Comparison of ENCODE assay signal across 2 cellular contexts in the genomic region with DNA sequence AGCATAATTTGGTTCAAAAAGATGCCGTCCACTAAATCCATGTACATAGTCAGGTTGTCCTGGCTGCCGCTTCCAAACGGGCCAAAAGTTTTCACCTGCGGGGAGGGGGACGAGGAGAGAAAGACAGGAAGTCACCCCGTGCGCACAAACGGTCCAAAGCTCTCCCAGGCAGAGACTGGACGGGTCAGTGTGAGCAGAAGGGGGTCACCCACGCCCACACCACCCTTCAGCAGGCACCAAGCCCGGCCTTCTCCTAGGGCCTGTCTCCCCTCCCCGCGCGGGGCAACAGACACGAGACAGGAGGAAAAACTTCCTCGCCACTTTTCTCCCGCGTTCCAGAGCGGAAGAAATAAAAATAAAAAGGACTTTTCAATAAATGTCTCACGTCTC.
TF ChIP-seq lines count a peak whose summit lies in the region.

No MANE protein-coding gene starts in this region.

TF ChIP-seq in HEK293, 187 proteins besides CTCF, POLR2A, EP300 and RAD21 (continued from another document):
- TF ChIP-seq, protein P1, sequence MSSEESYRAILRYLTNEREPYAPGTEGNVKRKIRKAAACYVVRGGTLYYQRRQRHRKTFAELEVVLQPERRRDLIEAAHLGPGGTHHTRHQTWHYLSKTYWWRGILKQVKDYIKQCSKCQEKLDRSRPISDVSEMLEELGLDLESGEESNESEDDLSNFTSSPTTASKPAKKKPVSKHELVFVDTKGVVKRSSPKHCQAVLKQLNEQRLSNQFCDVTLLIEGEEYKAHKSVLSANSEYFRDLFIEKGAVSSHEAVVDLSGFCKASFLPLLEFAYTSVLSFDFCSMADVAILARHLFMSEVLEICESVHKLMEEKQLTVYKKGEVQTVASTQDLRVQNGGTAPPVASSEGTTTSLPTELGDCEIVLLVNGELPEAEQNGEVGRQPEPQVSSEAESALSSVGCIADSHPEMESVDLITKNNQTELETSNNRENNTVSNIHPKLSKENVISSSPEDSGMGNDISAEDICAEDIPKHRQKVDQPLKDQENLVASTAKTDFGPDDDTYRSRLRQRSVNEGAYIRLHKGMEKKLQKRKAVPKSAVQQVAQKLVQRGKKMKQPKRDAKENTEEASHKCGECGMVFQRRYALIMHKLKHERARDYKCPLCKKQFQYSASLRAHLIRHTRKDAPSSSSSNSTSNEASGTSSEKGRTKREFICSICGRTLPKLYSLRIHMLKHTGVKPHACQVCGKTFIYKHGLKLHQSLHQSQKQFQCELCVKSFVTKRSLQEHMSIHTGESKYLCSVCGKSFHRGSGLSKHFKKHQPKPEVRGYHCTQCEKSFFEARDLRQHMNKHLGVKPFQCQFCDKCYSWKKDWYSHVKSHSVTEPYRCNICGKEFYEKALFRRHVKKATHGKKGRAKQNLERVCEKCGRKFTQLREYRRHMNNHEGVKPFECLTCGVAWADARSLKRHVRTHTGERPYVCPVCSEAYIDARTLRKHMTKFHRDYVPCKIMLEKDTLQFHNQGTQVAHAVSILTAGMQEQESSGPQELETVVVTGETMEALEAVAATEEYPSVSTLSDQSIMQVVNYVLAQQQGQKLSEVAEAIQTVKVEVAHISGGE (tag by site-specific recombination; conservative IDR thresholded peaks at IDR 0.05; ENCODE audit: low read depth): peak; percentile 37; the same call in 1 of the 2 replicates
- TF ChIP-seq, protein P2, sequence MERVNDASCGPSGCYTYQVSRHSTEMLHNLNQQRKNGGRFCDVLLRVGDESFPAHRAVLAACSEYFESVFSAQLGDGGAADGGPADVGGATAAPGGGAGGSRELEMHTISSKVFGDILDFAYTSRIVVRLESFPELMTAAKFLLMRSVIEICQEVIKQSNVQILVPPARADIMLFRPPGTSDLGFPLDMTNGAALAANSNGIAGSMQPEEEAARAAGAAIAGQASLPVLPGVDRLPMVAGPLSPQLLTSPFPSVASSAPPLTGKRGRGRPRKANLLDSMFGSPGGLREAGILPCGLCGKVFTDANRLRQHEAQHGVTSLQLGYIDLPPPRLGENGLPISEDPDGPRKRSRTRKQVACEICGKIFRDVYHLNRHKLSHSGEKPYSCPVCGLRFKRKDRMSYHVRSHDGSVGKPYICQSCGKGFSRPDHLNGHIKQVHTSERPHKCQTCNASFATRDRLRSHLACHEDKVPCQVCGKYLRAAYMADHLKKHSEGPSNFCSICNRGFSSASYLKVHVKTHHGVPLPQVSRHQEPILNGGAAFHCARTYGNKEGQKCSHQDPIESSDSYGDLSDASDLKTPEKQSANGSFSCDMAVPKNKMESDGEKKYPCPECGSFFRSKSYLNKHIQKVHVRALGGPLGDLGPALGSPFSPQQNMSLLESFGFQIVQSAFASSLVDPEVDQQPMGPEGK (tag by site-specific recombination; IDR thresholded peaks at IDR 0.05): peak; percentile 49
- no peak for TF ChIP-seq ZIC2 (tag by site-specific recombination; IDR thresholded peaks at IDR 0.05)
- no peak for TF ChIP-seq ZNF174 (tag by site-specific recombination; IDR thresholded peaks at IDR 0.05)

TF ChIP-seq in K562, 482 proteins besides CTCF, POLR2A, EP300 and RAD21 (continued from another document):
- TF ChIP-seq, protein P3, sequence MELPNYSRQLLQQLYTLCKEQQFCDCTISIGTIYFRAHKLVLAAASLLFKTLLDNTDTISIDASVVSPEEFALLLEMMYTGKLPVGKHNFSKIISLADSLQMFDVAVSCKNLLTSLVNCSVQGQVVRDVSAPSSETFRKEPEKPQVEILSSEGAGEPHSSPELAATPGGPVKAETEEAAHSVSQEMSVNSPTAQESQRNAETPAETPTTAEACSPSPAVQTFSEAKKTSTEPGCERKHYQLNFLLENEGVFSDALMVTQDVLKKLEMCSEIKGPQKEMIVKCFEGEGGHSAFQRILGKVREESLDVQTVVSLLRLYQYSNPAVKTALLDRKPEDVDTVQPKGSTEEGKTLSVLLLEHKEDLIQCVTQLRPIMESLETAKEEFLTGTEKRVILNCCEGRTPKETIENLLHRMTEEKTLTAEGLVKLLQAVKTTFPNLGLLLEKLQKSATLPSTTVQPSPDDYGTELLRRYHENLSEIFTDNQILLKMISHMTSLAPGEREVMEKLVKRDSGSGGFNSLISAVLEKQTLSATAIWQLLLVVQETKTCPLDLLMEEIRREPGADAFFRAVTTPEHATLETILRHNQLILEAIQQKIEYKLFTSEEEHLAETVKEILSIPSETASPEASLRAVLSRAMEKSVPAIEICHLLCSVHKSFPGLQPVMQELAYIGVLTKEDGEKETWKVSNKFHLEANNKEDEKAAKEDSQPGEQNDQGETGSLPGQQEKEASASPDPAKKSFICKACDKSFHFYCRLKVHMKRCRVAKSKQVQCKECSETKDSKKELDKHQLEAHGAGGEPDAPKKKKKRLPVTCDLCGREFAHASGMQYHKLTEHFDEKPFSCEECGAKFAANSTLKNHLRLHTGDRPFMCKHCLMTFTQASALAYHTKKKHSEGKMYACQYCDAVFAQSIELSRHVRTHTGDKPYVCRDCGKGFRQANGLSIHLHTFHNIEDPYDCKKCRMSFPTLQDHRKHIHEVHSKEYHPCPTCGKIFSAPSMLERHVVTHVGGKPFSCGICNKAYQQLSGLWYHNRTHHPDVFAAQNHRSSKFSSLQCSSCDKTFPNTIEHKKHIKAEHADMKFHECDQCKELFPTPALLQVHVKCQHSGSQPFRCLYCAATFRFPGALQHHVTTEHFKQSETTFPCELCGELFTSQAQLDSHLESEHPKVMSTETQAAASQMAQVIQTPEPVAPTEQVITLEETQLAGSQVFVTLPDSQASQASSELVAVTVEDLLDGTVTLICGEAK (IDR thresholded peaks at IDR 0.05): peak; percentile 38; the same call in 1 of the 2 replicates
- TF ChIP-seq, protein P3 (CRISPR knock-in tag; IDR thresholded peaks at IDR 0.05): no peak
- TF ChIP-seq, protein P4, sequence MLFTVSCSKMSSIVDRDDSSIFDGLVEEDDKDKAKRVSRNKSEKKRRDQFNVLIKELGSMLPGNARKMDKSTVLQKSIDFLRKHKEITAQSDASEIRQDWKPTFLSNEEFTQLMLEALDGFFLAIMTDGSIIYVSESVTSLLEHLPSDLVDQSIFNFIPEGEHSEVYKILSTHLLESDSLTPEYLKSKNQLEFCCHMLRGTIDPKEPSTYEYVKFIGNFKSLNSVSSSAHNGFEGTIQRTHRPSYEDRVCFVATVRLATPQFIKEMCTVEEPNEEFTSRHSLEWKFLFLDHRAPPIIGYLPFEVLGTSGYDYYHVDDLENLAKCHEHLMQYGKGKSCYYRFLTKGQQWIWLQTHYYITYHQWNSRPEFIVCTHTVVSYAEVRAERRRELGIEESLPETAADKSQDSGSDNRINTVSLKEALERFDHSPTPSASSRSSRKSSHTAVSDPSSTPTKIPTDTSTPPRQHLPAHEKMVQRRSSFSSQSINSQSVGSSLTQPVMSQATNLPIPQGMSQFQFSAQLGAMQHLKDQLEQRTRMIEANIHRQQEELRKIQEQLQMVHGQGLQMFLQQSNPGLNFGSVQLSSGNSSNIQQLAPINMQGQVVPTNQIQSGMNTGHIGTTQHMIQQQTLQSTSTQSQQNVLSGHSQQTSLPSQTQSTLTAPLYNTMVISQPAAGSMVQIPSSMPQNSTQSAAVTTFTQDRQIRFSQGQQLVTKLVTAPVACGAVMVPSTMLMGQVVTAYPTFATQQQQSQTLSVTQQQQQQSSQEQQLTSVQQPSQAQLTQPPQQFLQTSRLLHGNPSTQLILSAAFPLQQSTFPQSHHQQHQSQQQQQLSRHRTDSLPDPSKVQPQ (CRISPR knock-in tag; IDR thresholded peaks at IDR 0.05; ENCODE audit: borderline replicate concordance): no peak
- TF ChIP-seq ZNF134 (CRISPR knock-in tag; conservative IDR thresholded peaks at IDR 0.05) (no peak), POLR2AphosphoS5 (IDR thresholded peaks at IDR 0.05; ENCODE audit: control insufficient read depth, insufficient read depth, low read depth, low read length) (no peak)
